In genomic region chr1:120941836-120942222, GRCh38 we compare ENCODE assay signal across 8 cellular contexts. TPM values are rescaled to one million over a fixed set of nuclear protein-coding genes. Genes with fewer than 3 reads are reported as not detected.
DNase-seq lines count a peak whose midpoint lies in the region; ATAC-seq and TF ChIP-seq lines count a peak whose summit lies in the region.
"Not testable (repeated sequence)": the region's sequence is repeated elsewhere in the genome, so short reads cannot be mapped to it uniquely, and the experiment has no call there.

No MANE protein-coding gene starts in this region.

- peak overlapping the region; percentile 94 for H3K4me2 ChIP-seq in OCI-LY7 (ENCODE audit: low read length)
- peak overlapping the region; percentile 78 for H3K4me2 ChIP-seq in fibroblast of lung (ENCODE audit: extremely low read depth, insufficient read depth, low read length)

- H3K4me1 ChIP-seq in OCI-LY7 (ENCODE audit: insufficient read depth, low read length, poor library complexity, severe bottlenecking); fibroblast of lung (ENCODE audit: control insufficient read depth, extremely low read depth, insufficient read depth, low read length); rectal smooth muscle tissue (ENCODE audit: control insufficient read depth, insufficient read depth, low read length); upper lobe of right lung: not testable (repeated sequence)

- H3K27ac ChIP-seq in OCI-LY7 (ENCODE audit: low read depth, low read length, poor library complexity, severe bottlenecking) (peak overlapping the region; percentile 70), rectal smooth muscle tissue (ENCODE audit: low read depth, low read length) (peak overlapping the region; percentile 59), upper lobe of right lung (peak overlapping the region; percentile 80)
- not testable (repeated sequence) for H3K27ac ChIP-seq in brain microvascular endothelial cell; fibroblast of lung (ENCODE audit: insufficient read depth, low read length)

- CTCF ChIA-PET in OCI-LY7 (lab: Charles Lee; ENCODE audit: unreplicated experiment); activated CD8-positive, alpha-beta memory T cell treated with anti-CD3 and anti-CD28 coated beads, Interleukin-2, amount 10 ng/mL, durations not matched to agents 7 days and 5 days (lab: Charles Lee): not testable (repeated sequence)

- intact Hi-C loops in OCI-LY7 (cut with micrococcal nuclease; ENCODE audit: unreplicated experiment); upper lobe of right lung (cut with DNase I): not testable (repeated sequence)

- H3K27me3 ChIP-seq in brain microvascular endothelial cell (replicated peaks); fibroblast of lung (ENCODE audit: control insufficient read depth, insufficient read depth, low read length); rectal smooth muscle tissue (ENCODE audit: control insufficient read depth, insufficient read depth, low read length); upper lobe of right lung: not testable (repeated sequence)

- not testable (repeated sequence) for H3K36me3 ChIP-seq in OCI-LY7 (ENCODE audit: insufficient read depth, low read length); brain microvascular endothelial cell (replicated peaks); fibroblast of lung (ENCODE audit: control insufficient read depth, insufficient read depth, low read length); rectal smooth muscle tissue (ENCODE audit: control insufficient read depth, insufficient read depth, low read length); upper lobe of right lung

- not testable (repeated sequence) for BruUV-seq in OCI-LY7 (replicated peaks; lab: Mats Ljungman, UMichigan)

- in situ Hi-C loops in brain microvascular endothelial cell (cut with HindIII; ENCODE audit: low pct_ligation_motif_present, low sequenced_read_pairs): not testable (repeated sequence)

- POLR2A ChIA-PET in OCI-LY7 (lab: Charles Lee): not testable (repeated sequence)

- not testable (repeated sequence) for H3K9me3 Mint-ChIP-seq in activated CD8-positive, alpha-beta memory T cell treated with anti-CD3 and anti-CD28 coated beads, Interleukin-2, amount 10 ng/mL, durations not matched to agents 7 days and 5 days (ENCODE audit: low read depth); memory B cell

- not testable (repeated sequence) for H3K36me3 Mint-ChIP-seq in activated CD8-positive, alpha-beta memory T cell treated with anti-CD3 and anti-CD28 coated beads, Interleukin-2, amount 10 ng/mL, durations not matched to agents 7 days and 5 days; memory B cell

- H4K20me1 ChIP-seq in OCI-LY7 (ENCODE audit: insufficient read depth, low read length); fibroblast of lung (ENCODE audit: control insufficient read depth, extremely low read depth, insufficient read depth, low read length): not testable (repeated sequence)

- H3K27me3 Mint-ChIP-seq in activated CD8-positive, alpha-beta memory T cell treated with anti-CD3 and anti-CD28 coated beads, Interleukin-2, amount 10 ng/mL, durations not matched to agents 7 days and 5 days; memory B cell: not testable (repeated sequence)

- H3K9me2 ChIP-seq in OCI-LY7 (ENCODE audit: insufficient read depth, low read length): not testable (repeated sequence)

- H3K79me2 ChIP-seq in OCI-LY7 (ENCODE audit: insufficient read depth, low read depth, low read length); fibroblast of lung (ENCODE audit: control insufficient read depth, insufficient read depth, low read length): not testable (repeated sequence)

- H3K4me1 Mint-ChIP-seq in activated CD8-positive, alpha-beta memory T cell treated with anti-CD3 and anti-CD28 coated beads, Interleukin-2, amount 10 ng/mL, durations not matched to agents 7 days and 5 days: peaks cover 23% of the 10 kb centered on the region
- not testable (repeated sequence) for H3K4me1 Mint-ChIP-seq in memory B cell

- not testable (repeated sequence) for H3K9ac ChIP-seq in fibroblast of lung (ENCODE audit: insufficient read depth, low read length); rectal smooth muscle tissue (ENCODE audit: low read length)

- peak; percentile 7 for ATAC-seq in activated CD8-positive, alpha-beta memory T cell treated with anti-CD3 and anti-CD28 coated beads, Interleukin-2, amount 10 ng/mL, durations not matched to agents 7 days and 5 days
- peak; percentile 0 for ATAC-seq in memory B cell (ENCODE audit: low read depth)
- not testable (repeated sequence) for ATAC-seq in upper lobe of right lung

- H3K9me3 ChIP-seq in OCI-LY7 (ENCODE audit: low read length); fibroblast of lung (ENCODE audit: control insufficient read depth, insufficient read depth, low read depth, low read length); upper lobe of right lung: not testable (repeated sequence)

- H2AFZ ChIP-seq in OCI-LY7 (ENCODE audit: low read length) (peak overlapping the region; percentile 43; the same call in 1 of the 2 replicates), fibroblast of lung (ENCODE audit: low read length) (peak overlapping the region; percentile 74)

- H3K4me3 ChIP-seq in GM12864 (ENCODE audit: low read depth, low read length): peak overlapping the region; percentile 51
- H3K4me3 ChIP-seq in OCI-LY7 (ENCODE audit: low read depth, low read length, poor library complexity, severe bottlenecking): peak overlapping the region; percentile 63
- peak overlapping the region; percentile 58 for H3K4me3 ChIP-seq in brain microvascular endothelial cell (ENCODE audit: low read depth, low read length)
- peak overlapping the region; percentile 31 to 52 (median 41) for H3K4me3 ChIP-seq in fibroblast of lung (replicated peaks in 1 of 4; ENCODE audit: control extremely low read depth in 1 of 4, insufficient read depth in 1 of 4, low read depth in 3 of 4, low read length in 4 of 4)
- H3K4me3 ChIP-seq in rectal smooth muscle tissue (ENCODE audit: low read length): peak overlapping the region; percentile 70
- H3K4me3 ChIP-seq in upper lobe of right lung: peak overlapping the region; percentile 44

- TF ChIP-seq CTCF in GM12864 (IDR thresholded peaks at IDR 0.05; ENCODE audit: low read depth, low read length, missing control alignments); OCI-LY7 (conservative IDR thresholded peaks at IDR 0.05; ENCODE audit: low read length); brain microvascular endothelial cell (IDR thresholded peaks at IDR 0.05; ENCODE audit: low read depth, low read length, missing control alignments); fibroblast of lung (conservative IDR thresholded peaks at IDR 0.05 in 1 of 2, IDR thresholded peaks at IDR 0.05 in 1 of 2; ENCODE audit: low read depth in 1 of 2, low read length in 2 of 2); upper lobe of right lung (IDR thresholded peaks at IDR 0.05): not testable (repeated sequence)

- not testable (repeated sequence) for DNase-seq in GM12864 (ENCODE audit: low read depth); OCI-LY7 (ENCODE audit: low spot score); activated CD8-positive, alpha-beta memory T cell treated with anti-CD3 and anti-CD28 coated beads, Interleukin-2, amount 10 ng/mL, durations not matched to agents 7 days and 5 days; brain microvascular endothelial cell; fibroblast of lung (ENCODE audit: low read depth in 2 of 2); memory B cell (ENCODE audit: low spot score in 2 of 2); upper lobe of right lung

- peak overlapping the region; percentile 78 for H3K4me3 Mint-ChIP-seq in activated CD8-positive, alpha-beta memory T cell treated with anti-CD3 and anti-CD28 coated beads, Interleukin-2, amount 10 ng/mL, durations not matched to agents 7 days and 5 days
- H3K4me3 Mint-ChIP-seq in memory B cell: peak overlapping the region; percentile 93

- peak overlapping the region; percentile 99 for H3K27ac Mint-ChIP-seq in activated CD8-positive, alpha-beta memory T cell treated with anti-CD3 and anti-CD28 coated beads, Interleukin-2, amount 10 ng/mL, durations not matched to agents 7 days and 5 days
- H3K27ac Mint-ChIP-seq in memory B cell: peak overlapping the region; percentile 100

RNA-seq across cellular contexts. Expression of gene PPIAL4A, which starts 52.3 kb away (rescaled TPM):
- total RNA-seq in OCI-LY7 (2014; rRNA removed; shearing (Covaris generic)): not detected in 2 replicates
- total RNA-seq in OCI-LY7 (2022) (not detected in 2 replicates), fibroblast of lung (not detected in 2 replicates), upper lobe of right lung (not detected)
- total RNA-seq in activated CD8-positive, alpha-beta memory T cell treated with anti-CD3 and anti-CD28 coated beads, Interleukin-2, amount 10 ng/mL, durations not matched to agents 7 days and 5 days: not detected
- polyA plus RNA-seq in fibroblast of lung: not detected in 2 replicates
- polyA plus RNA-seq in fibroblast of lung (2012): not detected in 2 replicates
- not detected in 2 replicates for polyA minus RNA-seq in fibroblast of lung (ENCODE audit: low replicate concordance)
